1 cellular context compared by ENCODE assay signal in the genomic region with DNA sequence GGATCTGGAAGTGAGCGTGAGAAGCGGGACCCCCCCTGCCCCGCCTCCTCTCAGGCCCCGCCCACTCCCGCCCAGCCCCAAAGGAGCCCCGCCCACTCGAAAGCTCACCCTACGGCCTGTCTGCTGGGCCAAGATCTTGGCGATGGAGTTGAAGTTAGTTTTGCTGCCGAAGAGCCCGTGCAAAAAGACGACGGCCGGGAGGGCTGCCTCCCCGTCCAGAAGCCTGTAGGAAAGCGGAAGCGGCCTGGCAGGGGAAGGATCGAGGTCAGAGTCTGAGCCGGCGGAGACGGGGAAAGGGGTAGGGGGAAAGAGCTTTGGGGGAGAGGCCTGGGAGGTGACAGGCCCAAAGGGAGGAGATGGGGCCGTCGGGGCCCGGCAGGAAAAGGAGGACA.
A peak's percentile ranks its signal among the peaks of the same experiment; 100 is the strongest.
TF ChIP-seq lines count a peak whose summit lies in the region.

No MANE protein-coding gene starts in this region.

TF ChIP-seq in K562, 482 proteins besides CTCF, POLR2A, EP300 and RAD21 (continued from another document and continues in another):
- no peak for TF ChIP-seq BRD4 (IDR thresholded peaks at IDR 0.05)
- TF ChIP-seq ZNF398 (CRISPR knock-in tag; IDR thresholded peaks at IDR 0.05), result no peak
- TF ChIP-seq ZNF143 (CRISPR knock-in tag; IDR thresholded peaks at IDR 0.05), result no peak
- no peak for TF ChIP-seq ETS2 (tag; IDR thresholded peaks at IDR 0.05; ENCODE audit: borderline replicate concordance, poor library complexity, severe bottlenecking)
- TF ChIP-seq CEBPG (CRISPR knock-in tag; IDR thresholded peaks at IDR 0.05), result no peak
- TF ChIP-seq CEBPG (tag; conservative IDR thresholded peaks at IDR 0.05 in 1 of 2, IDR thresholded peaks at IDR 0.05 in 1 of 2), result no peak
- TF ChIP-seq BRCA1 (IDR thresholded peaks at IDR 0.05), result no peak
- TF ChIP-seq BRCA1 (CRISPR knock-in tag; IDR thresholded peaks at IDR 0.05), result peak; percentile 67; the same call in 1 of the 2 replicates
- no peak for TF ChIP-seq ZKSCAN3 (CRISPR knock-in tag; IDR thresholded peaks at IDR 0.05)
- TF ChIP-seq TFAP4 (CRISPR knock-in tag; IDR thresholded peaks at IDR 0.05; ENCODE audit: borderline replicate concordance), result no peak
- TF ChIP-seq ZFP1 (CRISPR knock-in tag; IDR thresholded peaks at IDR 0.05), result no peak
- TF ChIP-seq, protein P1, sequence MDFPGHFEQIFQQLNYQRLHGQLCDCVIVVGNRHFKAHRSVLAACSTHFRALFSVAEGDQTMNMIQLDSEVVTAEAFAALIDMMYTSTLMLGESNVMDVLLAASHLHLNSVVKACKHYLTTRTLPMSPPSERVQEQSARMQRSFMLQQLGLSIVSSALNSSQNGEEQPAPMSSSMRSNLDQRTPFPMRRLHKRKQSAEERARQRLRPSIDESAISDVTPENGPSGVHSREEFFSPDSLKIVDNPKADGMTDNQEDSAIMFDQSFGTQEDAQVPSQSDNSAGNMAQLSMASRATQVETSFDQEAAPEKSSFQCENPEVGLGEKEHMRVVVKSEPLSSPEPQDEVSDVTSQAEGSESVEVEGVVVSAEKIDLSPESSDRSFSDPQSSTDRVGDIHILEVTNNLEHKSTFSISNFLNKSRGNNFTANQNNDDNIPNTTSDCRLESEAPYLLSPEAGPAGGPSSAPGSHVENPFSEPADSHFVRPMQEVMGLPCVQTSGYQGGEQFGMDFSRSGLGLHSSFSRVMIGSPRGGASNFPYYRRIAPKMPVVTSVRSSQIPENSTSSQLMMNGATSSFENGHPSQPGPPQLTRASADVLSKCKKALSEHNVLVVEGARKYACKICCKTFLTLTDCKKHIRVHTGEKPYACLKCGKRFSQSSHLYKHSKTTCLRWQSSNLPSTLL (IDR thresholded peaks at IDR 0.05), result no peak
- TF ChIP-seq ATF6 (CRISPR knock-in tag; IDR thresholded peaks at IDR 0.05), result no peak
- TF ChIP-seq, protein P2, sequence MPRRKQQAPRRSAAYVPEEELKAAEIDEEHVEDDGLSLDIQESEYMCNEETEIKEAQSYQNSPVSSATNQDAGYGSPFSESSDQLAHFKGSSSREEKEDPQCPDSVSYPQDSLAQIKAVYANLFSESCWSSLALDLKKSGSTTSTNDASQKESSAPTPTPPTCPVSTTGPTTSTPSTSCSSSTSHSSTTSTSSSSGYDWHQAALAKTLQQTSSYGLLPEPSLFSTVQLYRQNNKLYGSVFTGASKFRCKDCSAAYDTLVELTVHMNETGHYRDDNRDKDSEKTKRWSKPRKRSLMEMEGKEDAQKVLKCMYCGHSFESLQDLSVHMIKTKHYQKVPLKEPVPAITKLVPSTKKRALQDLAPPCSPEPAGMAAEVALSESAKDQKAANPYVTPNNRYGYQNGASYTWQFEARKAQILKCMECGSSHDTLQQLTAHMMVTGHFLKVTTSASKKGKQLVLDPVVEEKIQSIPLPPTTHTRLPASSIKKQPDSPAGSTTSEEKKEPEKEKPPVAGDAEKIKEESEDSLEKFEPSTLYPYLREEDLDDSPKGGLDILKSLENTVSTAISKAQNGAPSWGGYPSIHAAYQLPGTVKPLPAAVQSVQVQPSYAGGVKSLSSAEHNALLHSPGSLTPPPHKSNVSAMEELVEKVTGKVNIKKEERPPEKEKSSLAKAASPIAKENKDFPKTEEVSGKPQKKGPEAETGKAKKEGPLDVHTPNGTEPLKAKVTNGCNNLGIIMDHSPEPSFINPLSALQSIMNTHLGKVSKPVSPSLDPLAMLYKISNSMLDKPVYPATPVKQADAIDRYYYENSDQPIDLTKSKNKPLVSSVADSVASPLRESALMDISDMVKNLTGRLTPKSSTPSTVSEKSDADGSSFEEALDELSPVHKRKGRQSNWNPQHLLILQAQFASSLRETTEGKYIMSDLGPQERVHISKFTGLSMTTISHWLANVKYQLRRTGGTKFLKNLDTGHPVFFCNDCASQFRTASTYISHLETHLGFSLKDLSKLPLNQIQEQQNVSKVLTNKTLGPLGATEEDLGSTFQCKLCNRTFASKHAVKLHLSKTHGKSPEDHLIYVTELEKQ (CRISPR knock-in tag; IDR thresholded peaks at IDR 0.05), result no peak
- TF ChIP-seq CBX3 (IDR thresholded peaks at IDR 0.05; ENCODE audit: borderline replicate concordance in 1 of 2, low read length in 2 of 2), result no peak; a peak in 1 of 3 replicates
- no peak for TF ChIP-seq L3MBTL2 (IDR thresholded peaks at IDR 0.05)
- peak; percentile 69; the same call in 1 of the 2 replicates for TF ChIP-seq HLTF (IDR thresholded peaks at IDR 0.05)
- TF ChIP-seq MLX (CRISPR knock-in tag; conservative IDR thresholded peaks at IDR 0.05), result no peak
- no peak for TF ChIP-seq NR2F6 (CRISPR knock-in tag; IDR thresholded peaks at IDR 0.05)
- no peak for TF ChIP-seq TFAM (CRISPR knock-in tag; conservative IDR thresholded peaks at IDR 0.05)
- no peak for TF ChIP-seq NCOA6 (IDR thresholded peaks at IDR 0.05)
- TF ChIP-seq SREBF1 (IDR thresholded peaks at IDR 0.05; ENCODE audit: borderline replicate concordance, low read depth, low read length), result no peak
- no peak for TF ChIP-seq ZNF318 (IDR thresholded peaks at IDR 0.05; ENCODE audit: borderline replicate concordance in 1 of 2, low read depth in 1 of 2)
- TF ChIP-seq MYBL2 (IDR thresholded peaks at IDR 0.05; ENCODE audit: low read depth), result no peak
- TF ChIP-seq MYBL2 (CRISPR knock-in tag; IDR thresholded peaks at IDR 0.05; ENCODE audit: borderline replicate concordance), result no peak
- no peak for TF ChIP-seq SAP30 (IDR thresholded peaks at IDR 0.05; ENCODE audit: borderline replicate concordance, insufficient read depth, low read depth, low read length, poor library complexity, severe bottlenecking)
- no peak for TF ChIP-seq KDM4B (IDR thresholded peaks at IDR 0.05; ENCODE audit: borderline replicate concordance in 2 of 2, low read depth in 1 of 2)
- TF ChIP-seq PYGO2 (tag; IDR thresholded peaks at IDR 0.05), result no peak
- no peak for TF ChIP-seq ZNF146 (CRISPR knock-in tag; IDR thresholded peaks at IDR 0.05; ENCODE audit: unreplicated experiment)
- TF ChIP-seq ZNF766 (CRISPR knock-in tag; conservative IDR thresholded peaks at IDR 0.05), result no peak
- TF ChIP-seq NFIC (IDR thresholded peaks at IDR 0.05), result no peak; the same call in none of the 2 replicates
- TF ChIP-seq, protein P3, sequence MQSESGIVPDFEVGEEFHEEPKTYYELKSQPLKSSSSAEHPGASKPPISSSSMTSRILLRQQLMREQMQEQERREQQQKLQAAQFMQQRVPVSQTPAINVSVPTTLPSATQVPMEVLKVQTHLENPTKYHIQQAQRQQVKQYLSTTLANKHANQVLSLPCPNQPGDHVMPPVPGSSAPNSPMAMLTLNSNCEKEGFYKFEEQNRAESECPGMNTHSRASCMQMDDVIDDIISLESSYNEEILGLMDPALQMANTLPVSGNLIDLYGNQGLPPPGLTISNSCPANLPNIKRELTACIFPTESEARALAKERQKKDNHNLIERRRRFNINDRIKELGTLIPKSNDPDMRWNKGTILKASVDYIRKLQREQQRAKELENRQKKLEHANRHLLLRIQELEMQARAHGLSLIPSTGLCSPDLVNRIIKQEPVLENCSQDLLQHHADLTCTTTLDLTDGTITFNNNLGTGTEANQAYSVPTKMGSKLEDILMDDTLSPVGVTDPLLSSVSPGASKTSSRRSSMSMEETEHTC (IDR thresholded peaks at IDR 0.05), result no peak
- TF ChIP-seq IRF1 (CRISPR knock-in tag; IDR thresholded peaks at IDR 0.05; ENCODE audit: borderline replicate concordance), result no peak
- TF ChIP-seq BCOR (IDR thresholded peaks at IDR 0.05), result peak; percentile 16; the same call in 1 of the 2 replicates
